In genomic region chr17:75703591-75703990, GRCh38 we compare ENCODE assay signal across 15 cellular contexts. TPM values are rescaled to one million over a fixed set of nuclear protein-coding genes. Genes with fewer than 3 reads are reported as not detected.
A peak's percentile ranks its signal among the peaks of the same experiment; 100 is the strongest.
DNase-seq lines count a peak whose midpoint lies in the region; ATAC-seq and TF ChIP-seq lines count a peak whose summit lies in the region.
"Had no signal": no experiment of that assay in that cellular context is flagged by ENCODE, and none has a peak within 500 bp of the region (broad histone marks: within the 10 kb centered on the region; RNA-seq: fewer than 3 reads in every experiment).

No MANE protein-coding gene starts in this region.

- H3K36me3 ChIP-seq in GM23248 (ENCODE audit: low read depth) (peaks cover 46% of the 10 kb centered on the region; the same call in 1 of the 2 replicates), PC-3 (ENCODE audit: low read depth, low read length) (peaks cover 76% of the 10 kb centered on the region)

- CTCF ChIA-PET in PC-3 (lab: Charles Lee) = no interaction called here

- no peaks in the 10 kb centered on the region for H3K4me1 Mint-ChIP-seq in nephron progenitor cell

- H3K27ac Mint-ChIP-seq in nephron progenitor cell = peak overlapping the region; percentile 86

- DNase-seq in GM23248 (peak; percentile 40), PC-3 (peak; percentile 63), dermis blood vessel endothelial cell (peak; percentile 67), nephron progenitor cell (no peak), GM10266 (ENCODE audit: extremely low spot score) (no peak), AG20443 (ENCODE audit: low spot score) (no peak)
- DNase-seq: AML-193; DMS79 treated with DMSO at 0.1 percent for 48 hours; NCI-H1694 treated with DMSO at 0.1 percent for 48 hours; NK-92 treated with Interleukin-12 subunit alpha and Interleukin-12 subunit beta, amount 100 ng/mL, for 24 hours; SHP77 treated with DMSO at 0.1 percent for 48 hours; SK-N-SH had no signal

- no peak overlapping the region for H3K4me3 ChIP-seq in GM23248
- no peak overlapping the region for H3K4me3 ChIP-seq in PC-3 (ENCODE audit: low read length)

- no peak for TF ChIP-seq CTCF in PC-3 (conservative IDR thresholded peaks at IDR 0.05; ENCODE audit: low read depth, low read length)
- no peak for TF ChIP-seq CTCF in nephron progenitor cell (IDR thresholded peaks at IDR 0.05)
- no peak for TF ChIP-seq CTCF in GM10266 (IDR thresholded peaks at IDR 0.05; ENCODE audit: control insufficient read depth, insufficient read depth, low read depth, missing control alignments)

- peaks cover 50% of the 10 kb centered on the region for H3K36me3 Mint-ChIP-seq in nephron progenitor cell (ENCODE audit: low read depth)

- H3K27me3 ChIP-seq in GM23248 (replicated peaks; ENCODE audit: insufficient read depth) (no peaks in the 10 kb centered on the region), PC-3 (ENCODE audit: low read length) (no peaks in the 10 kb centered on the region)

- peaks cover 19% of the 10 kb centered on the region; the same call in 1 of the 2 replicates for H3F3A ChIP-seq in GM23248 (ENCODE audit: insufficient read depth)
- H3F3A ChIP-seq in PC-3 (ENCODE audit: low read length, unreplicated experiment) = peaks cover 6% of the 10 kb centered on the region

- H2AFZ ChIP-seq in GM23248 (no peak overlapping the region), PC-3 (ENCODE audit: low read length) (no peak overlapping the region)

- no peaks in the 10 kb centered on the region for H4K20me1 ChIP-seq in GM23248 (ENCODE audit: insufficient read depth)
- H4K20me1 ChIP-seq in PC-3 (ENCODE audit: low read length) = no peaks in the 10 kb centered on the region

- H3K79me2 ChIP-seq in GM23248 (ENCODE audit: insufficient read depth) = peaks cover 14% of the 10 kb centered on the region; the same call in 1 of the 2 replicates
- peaks cover 24% of the 10 kb centered on the region for H3K79me2 ChIP-seq in PC-3 (ENCODE audit: low read length)

- intact Hi-C loops in PC-3 (cut with micrococcal nuclease) = no loop called here

- 89 to 90% methylated on average over 9 of the region's 9 CpGs for WGBS in GM23248 (ENCODE audit: low coverage in 1 of 2, low lambda C conversion rate in 2 of 2, missing lambda C conversion rate in 2 of 2), 2 experiments

- peaks cover 23% of the 10 kb centered on the region for H3K4me1 ChIP-seq in GM23248 (ENCODE audit: insufficient read depth)
- H3K4me1 ChIP-seq in PC-3 (ENCODE audit: insufficient read depth, low read length) = peaks cover 61% of the 10 kb centered on the region

- ATAC-seq in PC-3 = no peak
- ATAC-seq in HG03045 (IDR thresholded peaks at IDR 0.05; ENCODE audit: unreplicated experiment) = no peak

- H3K27me3 Mint-ChIP-seq in nephron progenitor cell (ENCODE audit: low read depth, poor library complexity) = no peaks in the 10 kb centered on the region

- BruUV-seq in PC-3 (replicated peaks; lab: Mats Ljungman, UMichigan) = no TSS peak

- POLR2A ChIA-PET in PC-3 (lab: Charles Lee; ENCODE audit: unreplicated experiment) = interaction anchor here (0.5 kb wide), 1 partner anchor 44 kb away, joined by 4 read pairs; no protein-coding TSS in a partner anchor

- H3K9ac ChIP-seq in GM23248 (no peak overlapping the region), PC-3 (ENCODE audit: low read length) (no peak overlapping the region)
- H3K9ac ChIP-seq: SK-N-SH had no signal

- H3K9me3 Mint-ChIP-seq in nephron progenitor cell = no peaks in the 10 kb centered on the region

- no peaks in the 10 kb centered on the region for H3K9me3 ChIP-seq in GM23248 (ENCODE audit: low read depth)
- no peaks in the 10 kb centered on the region for H3K9me3 ChIP-seq in PC-3 (ENCODE audit: low read length)
- H3K9me3 ChIP-seq: SK-N-SH had no signal

- H3K27ac ChIP-seq in GM23248 (no peak overlapping the region), PC-3 (ENCODE audit: low read length) (no peak overlapping the region)
- H3K27ac ChIP-seq: C4-2B had no signal

- H3K4me2 ChIP-seq in GM23248 (ENCODE audit: unreplicated experiment) (no peak overlapping the region), PC-3 (ENCODE audit: low read length) (no peak overlapping the region)
- H3K4me2 ChIP-seq: SK-N-SH had no signal

- in situ Hi-C loops in GM23248 (cut with MboI) = no loop called here

- H3K4me3 Mint-ChIP-seq in nephron progenitor cell = no peak overlapping the region

- no peaks in the 10 kb centered on the region for H3K9me2 ChIP-seq in GM23248 (ENCODE audit: insufficient read depth)
- H3K9me2 ChIP-seq in PC-3 (replicated peaks; ENCODE audit: low read length) = no peaks in the 10 kb centered on the region
- H3K9me2 ChIP-seq: SK-N-SH had no signal

RNA-seq across cellular contexts. Expression of gene ITGB4, which starts 17.7 kb away (rescaled TPM):
- total RNA-seq in GM23248 (2014; rRNA removed; shearing (Covaris generic)) = under 0.01 TPM in 1 of 2 replicates, not detected in the other
- 1.1 and 1.5 TPM in 2 replicates for polyA plus RNA-seq in GM23248 (2016; fragmentation: Nextera tagmentation; extraction: Ambion mirVana)
- 273 and 362 TPM in 2 replicates for total RNA-seq in PC-3 (2014; rRNA removed)
- 34.4 and 125 TPM in 2 replicates for total RNA-seq in dermis blood vessel endothelial cell
- total RNA-seq: G401 had no signal

RNA-seq across cellular contexts. Expression of gene SAP30BP, which starts 36.5 kb away (rescaled TPM):
- 60.8 and 93.7 TPM in 2 replicates for total RNA-seq in GM23248 (2014; rRNA removed; shearing (Covaris generic))
- polyA plus RNA-seq in GM23248 (2016; fragmentation: Nextera tagmentation; extraction: Ambion mirVana) = 93.1 and 99.1 TPM in 2 replicates
- 97.8 and 115 TPM in 2 replicates for total RNA-seq in PC-3 (2014; rRNA removed)
- total RNA-seq in dermis blood vessel endothelial cell = 68.2 and 84.7 TPM in 2 replicates

RNA-seq across cellular contexts. Expression of gene RECQL5, which starts 36.6 kb away (rescaled TPM):
- 12.8 and 21.4 TPM in 2 replicates for total RNA-seq in GM23248 (2014; rRNA removed; shearing (Covaris generic))
- 14.3 and 20.9 TPM in 2 replicates for polyA plus RNA-seq in GM23248 (2016; fragmentation: Nextera tagmentation; extraction: Ambion mirVana)
- total RNA-seq in PC-3 (2014; rRNA removed) = 54.2 and 97.7 TPM in 2 replicates
- total RNA-seq in dermis blood vessel endothelial cell = 14.6 and 16.2 TPM in 2 replicates

Comparison
In these comparisons a context has a peak if more than half of its experiments do, and no peak if none do; other contexts are left out.
1. DNase-seq: peak in GM23248 (single experiment), PC-3 (single experiment) and dermis blood vessel endothelial cell (single experiment); none in nephron progenitor cell (single experiment), GM10266 (single experiment) and AG20443 (single experiment).
2. RNA of gene ITGB4, which starts 17.7 kb away (total RNA-seq): 273 to 362 TPM in PC-3 and 34.4 to 125 TPM in dermis blood vessel endothelial cell; under 0.01 TPM in GM23248; every median in the first group is over 10 times any median in the second.